ENCODE assay signal across 24 cellular contexts in genomic region chr10:12906051-12906541, GRCh38.
A peak's percentile ranks its signal among the peaks of the same experiment; 100 is the strongest.
DNase-seq lines count a peak whose midpoint lies in the region; ATAC-seq and TF ChIP-seq lines count a peak whose summit lies in the region.
"Had no signal": no experiment of that assay in that cellular context is flagged by ENCODE, and none has a peak within 500 bp of the region (broad histone marks: within the 10 kb centered on the region; RNA-seq: fewer than 3 reads in every experiment).

No MANE protein-coding gene starts in this region.

- H3K27me3 ChIP-seq in MG63 = no peaks in the 10 kb centered on the region
- H3K27me3 ChIP-seq in lower lobe of right lung (ENCODE audit: low read depth) = no peaks in the 10 kb centered on the region
- no peaks in the 10 kb centered on the region for H3K27me3 ChIP-seq in suprapubic skin
- H3K27me3 ChIP-seq: hepatocyte had no signal

- DNase-seq in MG63 (peak; percentile 56), dermis blood vessel endothelial cell (peak; percentile 56), lower lobe of right lung (no peak), suprapubic skin (ENCODE audit: low spot score in 2 of 2) (no peak), iPS-NIHi7 (ENCODE audit: extremely low spot score) (no peak), glomerular visceral epithelial cell (ENCODE audit: extremely low spot score) (no peak)
- DNase-seq: ACHN; activated CD4-positive, alpha-beta T cell treated with anti-CD3 and anti-CD28 coated beads, Interleukin-2, amount 50 U/mL, for 48 hours; activated effector memory CD4-positive, alpha-beta T cell treated with anti-CD3 and anti-CD28 coated beads, Interleukin-2, amount 50 U/mL, for 16 hours; caudate nucleus; effector CD8-positive, alpha-beta T cell; IMR-90; mesenchymal stem cell; naive B cell; NCI-H1417; NCI-H2107; NCI-H510A treated with DMSO at 0.1 percent for 48 hours; stimulated activated CD4-positive, alpha-beta T cell treated with anti-CD3 and anti-CD28 coated beads, Interleukin-1b, Interleukin-23, amount 100 ng/mL, for 48 hours; stimulated activated naive CD4-positive, alpha-beta T cell treated with Interleukin-2 at 50 U/mL for 16 hours had no signal

- WGBS in suprapubic skin = 31% methylated on average over 13 of the region's 13 CpGs

- H3K4me1 ChIP-seq in lower lobe of right lung (no peaks in the 10 kb centered on the region), suprapubic skin (peaks cover 19% of the 10 kb centered on the region)

- H3K27ac ChIP-seq in lower lobe of right lung (no peak overlapping the region), suprapubic skin (peak overlapping the region; percentile 77)
- H3K27ac ChIP-seq: hepatocyte, SK-N-MC, VCaP had no signal

- H3K9me3 ChIP-seq in MG63 = no peaks in the 10 kb centered on the region
- H3K9me3 ChIP-seq in lower lobe of right lung = no peaks in the 10 kb centered on the region
- H3K9me3 ChIP-seq in suprapubic skin = no peaks in the 10 kb centered on the region

- TF ChIP-seq POLR2A in suprapubic skin (IDR thresholded peaks at IDR 0.05) = no peak

- no peak for TF ChIP-seq CTCF in lower lobe of right lung (IDR thresholded peaks at IDR 0.05)
- TF ChIP-seq CTCF in suprapubic skin (IDR thresholded peaks at IDR 0.05) = no peak

- ATAC-seq in lower lobe of right lung (peak; percentile 11 to 27), GM21786 (IDR thresholded peaks at IDR 0.05; ENCODE audit: unreplicated experiment) (no peak), GM21528 (IDR thresholded peaks at IDR 0.05; ENCODE audit: low FRiP score, unreplicated experiment) (no peak)

- TF ChIP-seq EP300 in suprapubic skin (IDR thresholded peaks at IDR 0.05) = no peak

- H3K36me3 ChIP-seq in MG63 = no peaks in the 10 kb centered on the region
- H3K36me3 ChIP-seq in lower lobe of right lung = no peaks in the 10 kb centered on the region
- H3K36me3 ChIP-seq in suprapubic skin = no peaks in the 10 kb centered on the region

- H3K4me3 ChIP-seq in MG63 = no peak overlapping the region
- H3K4me3 ChIP-seq in lower lobe of right lung = no peak overlapping the region
- H3K4me3 ChIP-seq in suprapubic skin = no peak overlapping the region
- H3K4me3 ChIP-seq: hepatocyte, SK-N-MC had no signal

- intact Hi-C loops in lower lobe of right lung (cut with DNase I) = no loop called here

Comparison
In these comparisons a context has a peak if more than half of its experiments do, and no peak if none do; other contexts are left out.
1. DNase-seq: peak in MG63 (single experiment) and dermis blood vessel endothelial cell (single experiment); none in lower lobe of right lung (single experiment), suprapubic skin (0 of 2), iPS-NIHi7 (single experiment) and glomerular visceral epithelial cell (single experiment).
2. ATAC-seq: peak in lower lobe of right lung (2 of 2); none in GM21786 (single experiment) and GM21528 (single experiment).